ENCODE assay signal across 15 cellular contexts in the genomic region with DNA sequence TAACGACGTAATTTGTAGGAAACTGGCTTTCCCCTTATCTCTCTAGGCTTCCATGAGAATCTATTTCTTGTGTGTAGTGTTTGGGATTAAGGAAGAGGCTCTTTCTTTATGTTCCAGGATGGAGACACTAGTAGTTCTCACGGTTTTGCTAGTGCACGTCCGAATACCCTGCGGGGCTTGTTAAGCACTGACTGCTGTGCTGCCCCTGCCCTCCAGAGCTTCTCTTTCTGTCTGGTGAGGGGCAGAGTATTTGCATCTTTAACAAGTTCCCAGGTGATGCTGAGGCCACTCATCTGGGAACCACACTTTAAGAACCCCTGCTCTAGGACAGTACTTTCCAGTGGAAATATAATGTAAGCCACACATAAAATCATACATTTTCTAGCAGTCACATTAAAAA.
DNase-seq lines count a peak whose midpoint lies in the region; TF ChIP-seq lines count a peak whose summit lies in the region.
"Had no signal": no experiment of that assay in that cellular context is flagged by ENCODE, and none has a peak within 500 bp of the region (broad histone marks: within the 10 kb centered on the region; RNA-seq: fewer than 3 reads in every experiment).

No MANE protein-coding gene starts in this region.

- DNase-seq in T-helper 2 cell treated with Interferon-gamma antibody and Interleukin-4, amounts not matched to agents 5 μg/mL and 100 μg/mL, for 36 hours (ENCODE audit: low spot score) = no peak
- no peak for DNase-seq in T-helper 2 cell
- DNase-seq in dorsolateral prefrontal cortex = no peak
- DNase-seq in osteoblast (ENCODE audit: insufficient read length, low spot score, missing footprints) = no peak
- DNase-seq in G401 (ENCODE audit: low spot score) = no peak
- no peak for DNase-seq in progenitor cell of endocrine pancreas (ENCODE audit: low spot score, unreplicated experiment)
- no peak for DNase-seq in DMS153 treated with DMSO at 0.1 percent for 48 hours (lab: John Stamatoyannopoulos, UW; ENCODE audit: unreplicated experiment)
- DNase-seq: CD8-positive, alpha-beta T cell; GDM1; left colon had no signal

- H3K27ac ChIP-seq in HUES64 (ENCODE audit: low read depth, low read length) (peak overlapping the region; percentile 31; the same call in 1 of the 2 replicates), dorsolateral prefrontal cortex (peak overlapping the region in 39 of 59 donors; percentile 2 to 83 (median 56)), osteoblast (ENCODE audit: low read depth, low read length) (peak overlapping the region; percentile 72)
- H3K27ac ChIP-seq: right atrium auricular region had no signal

- no peaks in the 10 kb centered on the region for H3K36me3 ChIP-seq in HUES64 (ENCODE audit: insufficient read depth, low read length)
- no peaks in the 10 kb centered on the region for H3K36me3 ChIP-seq in osteoblast (ENCODE audit: insufficient read depth, low read length)
- H3K36me3 ChIP-seq: right atrium auricular region had no signal

- H3K4me1 ChIP-seq in HUES64 (ENCODE audit: insufficient read depth, low read length) (peaks cover 57% of the 10 kb centered on the region), osteoblast (ENCODE audit: insufficient read depth, low read length) (peaks cover 46% of the 10 kb centered on the region)

- H3K27me3 Mint-ChIP-seq in T-helper 2 cell treated with Interferon-gamma antibody and Interleukin-4, amounts not matched to agents 5 μg/mL and 100 μg/mL, for 36 hours (ENCODE audit: low read depth) = no peaks in the 10 kb centered on the region
- H3K27me3 Mint-ChIP-seq in progenitor cell of endocrine pancreas = no peaks in the 10 kb centered on the region
- H3K27me3 Mint-ChIP-seq: central memory CD8-positive, alpha-beta T cell had no signal

- H3K27ac Mint-ChIP-seq in T-helper 2 cell treated with Interferon-gamma antibody and Interleukin-4, amounts not matched to agents 5 μg/mL and 100 μg/mL, for 36 hours = peak overlapping the region; percentile 75
- no peak overlapping the region for H3K27ac Mint-ChIP-seq in progenitor cell of endocrine pancreas

- H3K9me3 ChIP-seq in HUES64 (ENCODE audit: insufficient read depth, low read depth, low read length) (no peaks in the 10 kb centered on the region), osteoblast (ENCODE audit: low read depth, low read length) (no peaks in the 10 kb centered on the region)
- H3K9me3 ChIP-seq: right atrium auricular region had no signal

- 50% methylated on average over 6 of the region's 6 CpGs for WGBS in HUES64

- H2AFZ ChIP-seq in osteoblast (ENCODE audit: low read length) = no peak overlapping the region

- TF ChIP-seq CTCF in dorsolateral prefrontal cortex (IDR thresholded peaks at IDR 0.05 in 54 of 56, conservative IDR thresholded peaks at IDR 0.05 in 2 of 56; ENCODE audit: low read depth in 1 of 56, partially characterized antibody in 56 of 56) (no peak), osteoblast (IDR thresholded peaks at IDR 0.05; ENCODE audit: extremely low read depth, low read depth, low read length) (no peak), progenitor cell of endocrine pancreas (IDR thresholded peaks at IDR 0.05; ENCODE audit: unreplicated experiment) (no peak)

- no peak overlapping the region for H3K4me3 Mint-ChIP-seq in T-helper 2 cell treated with Interferon-gamma antibody and Interleukin-4, amounts not matched to agents 5 μg/mL and 100 μg/mL, for 36 hours
- no peak overlapping the region for H3K4me3 Mint-ChIP-seq in progenitor cell of endocrine pancreas (ENCODE audit: low read depth)
- H3K4me3 Mint-ChIP-seq: stimulated activated effector memory CD8-positive, alpha-beta T cell treated with anti-CD3 and anti-CD28 coated beads, Interleukin-12 subunit alpha, Interleukin-12 subunit beta, amount 100 ng/mL, for 72 hours had no signal

- peak overlapping the region; percentile 67 for H3K4me2 ChIP-seq in osteoblast (ENCODE audit: insufficient read depth, low read length)

- intact Hi-C loops in dorsolateral prefrontal cortex (cut with DNase I) = no loop called here

- no peak overlapping the region for H3K9ac ChIP-seq in HUES64 (ENCODE audit: low read depth, low read length)

- peaks cover 58% of the 10 kb centered on the region for H3K79me2 ChIP-seq in osteoblast (ENCODE audit: insufficient read depth, low read length)

- H3K4me3 ChIP-seq in HUES64 (ENCODE audit: low read length) (no peak overlapping the region), dorsolateral prefrontal cortex (peak overlapping the region in 39 of 59 donors; percentile 2 to 66 (median 47)), osteoblast (ENCODE audit: insufficient read depth, low read length) (no peak overlapping the region)

- no peaks in the 10 kb centered on the region for H3K9me3 Mint-ChIP-seq in T-helper 2 cell treated with Interferon-gamma antibody and Interleukin-4, amounts not matched to agents 5 μg/mL and 100 μg/mL, for 36 hours
- H3K9me3 Mint-ChIP-seq in progenitor cell of endocrine pancreas (ENCODE audit: low read depth) = no peaks in the 10 kb centered on the region
- H3K9me3 Mint-ChIP-seq: activated naive CD4-positive, alpha-beta T cell treated with anti-CD3 and anti-CD28 coated beads, Interleukin-2, amount 50 U/mL, for 72 hours; CD8-positive, alpha-beta T cell; central memory CD8-positive, alpha-beta T cell; stimulated activated effector memory CD8-positive, alpha-beta T cell treated with anti-CD3 and anti-CD28 coated beads, Interleukin-12 subunit alpha, Interleukin-12 subunit beta, amount 100 ng/mL, for 72 hours had no signal

- H3K27me3 ChIP-seq in HUES64 (ENCODE audit: insufficient read depth, low read length) (no peaks in the 10 kb centered on the region), dorsolateral prefrontal cortex (no peaks in the 10 kb centered on the region), osteoblast (ENCODE audit: insufficient read depth, low read length) (no peaks in the 10 kb centered on the region)
- H3K27me3 ChIP-seq: right atrium auricular region had no signal

- H4K20me1 ChIP-seq in osteoblast (ENCODE audit: insufficient read depth, low read length) = no peaks in the 10 kb centered on the region

- in situ Hi-C loops in G401 (cut with HindIII; ENCODE audit: low sequenced_read_pairs) = no loop called here

- H3K4me1 Mint-ChIP-seq in T-helper 2 cell treated with Interferon-gamma antibody and Interleukin-4, amounts not matched to agents 5 μg/mL and 100 μg/mL, for 36 hours (ENCODE audit: low read depth) = peaks cover 44% of the 10 kb centered on the region
- peaks cover 47% of the 10 kb centered on the region for H3K4me1 Mint-ChIP-seq in progenitor cell of endocrine pancreas (ENCODE audit: low read depth)

- H3K36me3 Mint-ChIP-seq in T-helper 2 cell treated with Interferon-gamma antibody and Interleukin-4, amounts not matched to agents 5 μg/mL and 100 μg/mL, for 36 hours (ENCODE audit: low read depth) = peaks cover 10% of the 10 kb centered on the region
- H3K36me3 Mint-ChIP-seq in progenitor cell of endocrine pancreas (ENCODE audit: insufficient read depth) = peaks cover 5% of the 10 kb centered on the region
- H3K36me3 Mint-ChIP-seq: CD8-positive, alpha-beta T cell; stimulated activated effector memory CD8-positive, alpha-beta T cell treated with anti-CD3 and anti-CD28 coated beads, Interleukin-12 subunit alpha, Interleukin-12 subunit beta, amount 100 ng/mL, for 72 hours had no signal

Comparison
In these comparisons a context has a peak if more than half of its experiments do, and no peak if none do; other contexts are left out.
1. H3K4me3 ChIP-seq: peak in dorsolateral prefrontal cortex (39 of 59); none in HUES64 (single experiment) and osteoblast (single experiment).
2. Peak in every context shown above with its lines, with median percentiles within 50 percentile points of each other: H3K27ac ChIP-seq.